26 cellular contexts compared by ENCODE assay signal in genomic region chr2:221673248-221673647, GRCh38.
DNase-seq lines count a peak whose midpoint lies in the region; ATAC-seq, FAIRE-seq and TF ChIP-seq lines count a peak whose summit lies in the region.
"Had no signal": no experiment of that assay in that cellular context is flagged by ENCODE, and none has a peak within 500 bp of the region (broad histone marks: within the 10 kb centered on the region; RNA-seq: fewer than 3 reads in every experiment).

No MANE protein-coding gene starts in this region.

- no peak for FAIRE-seq in A549 (lab: Jason Lieb, UNC)
- no peak for FAIRE-seq in bronchial epithelial cell (lab: Jason Lieb, UNC)
- FAIRE-seq: GM12891, GM18507 had no signal

- 33% methylated on average over 1 of the region's 1 CpG for WGBS in A549 (ENCODE audit: missing lambda C conversion rate)

- H3K4me2 ChIP-seq in A549 = no peak overlapping the region

- no peak for TF ChIP-seq RAD21 in A549 (conservative IDR thresholded peaks at IDR 0.05 in 1 of 2, IDR thresholded peaks at IDR 0.05 in 1 of 2)

- H3K4me3 ChIP-seq in A549 = no peak overlapping the region
- no peak overlapping the region for H3K4me3 ChIP-seq in bronchial epithelial cell (ENCODE audit: low read depth, low read length)
- H3K4me3 ChIP-seq in vagina = no peak overlapping the region
- H3K4me3 ChIP-seq: SK-N-MC had no signal

- H3K9me3 ChIP-seq in A549 (no peaks in the 10 kb centered on the region), vagina (no peaks in the 10 kb centered on the region)
- H3K9me3 ChIP-seq: BE2C, Caco-2 had no signal

- CTCF ChIA-PET in A549 (lab: Yijun Ruan, JAX) = no interaction called here

- POLR2A ChIA-PET in A549 (lab: Yijun Ruan, JAX) = no interaction called here

- H3K27me3 ChIP-seq in bronchial epithelial cell (ENCODE audit: control insufficient read depth, insufficient read depth, low read length) (no peaks in the 10 kb centered on the region), vagina (no peaks in the 10 kb centered on the region)
- H3K27me3 ChIP-seq: BE2C had no signal

- no peak for TF ChIP-seq EP300 in A549 (IDR thresholded peaks at IDR 0.05)

- no peak for ATAC-seq in A549
- no peak for ATAC-seq in HG03520 (IDR thresholded peaks at IDR 0.05; ENCODE audit: unreplicated experiment)
- ATAC-seq: Panc1 had no signal

- TF ChIP-seq CTCF in A549 (IDR thresholded peaks at IDR 0.05) = no peak
- no peak for TF ChIP-seq CTCF in bronchial epithelial cell (IDR thresholded peaks at IDR 0.05; ENCODE audit: insufficient read depth, low read length, severe bottlenecking)
- TF ChIP-seq CTCF in vagina (IDR thresholded peaks at IDR 0.05) = no peak

- H3K4me1 ChIP-seq in A549 = no peaks in the 10 kb centered on the region
- H3K4me1 ChIP-seq in vagina = no peaks in the 10 kb centered on the region
- H3K4me1 ChIP-seq: BE2C, Caco-2 had no signal

- no peak overlapping the region for H3K27ac ChIP-seq in A549
- H3K27ac ChIP-seq in vagina = no peak overlapping the region
- H3K27ac ChIP-seq: SK-N-MC had no signal

- no peaks in the 10 kb centered on the region for H3K36me3 ChIP-seq in bronchial epithelial cell (ENCODE audit: control insufficient read depth, insufficient read depth, low read length)
- no peaks in the 10 kb centered on the region for H3K36me3 ChIP-seq in vagina
- H3K36me3 ChIP-seq: BE2C had no signal

- intact Hi-C loops in vagina (cut with DNase I) = no loop called here

- DNase-seq in A549 (ENCODE audit: low read depth in 1 of 2, low spot score in 1 of 2) (no peak), M059J (ENCODE audit: low read depth) (peak; percentile 52), bronchial epithelial cell (ENCODE audit: low read depth) (peak; percentile 87), iris pigment epithelial cell (ENCODE audit: low read depth) (peak; percentile 5), H4 (ENCODE audit: low spot score) (no peak), vagina (ENCODE audit: extremely low spot score in 2 of 2) (no peak)
- no peak for DNase-seq in stimulated activated CD4-positive, alpha-beta T cell treated with anti-CD3 and anti-CD28 coated beads, Interleukin-1b, Interleukin-23, amount 100 ng/mL, for 48 hours
- DNase-seq: 8988T; BE2C; Caco-2; CD4-positive, alpha-beta T cell; DMS153; H7; Karpas-422; MM.1S; NCI-H1092 treated with DMSO at 0.1 percent for 48 hours; NCI-H146; NCI-H2029 treated with DMSO at 0.1 percent for 48 hours; NCI-H2171; NCI-H526; SHP77 had no signal

- no peak for TF ChIP-seq POLR2A in A549 (IDR thresholded peaks at IDR 0.05; ENCODE audit: low read length)
- TF ChIP-seq POLR2A in vagina (IDR thresholded peaks at IDR 0.05) = no peak

TF ChIP-seq in A549, 52 proteins besides CTCF, POLR2A, EP300 and RAD21:
- TF ChIP-seq CEBPB (IDR thresholded peaks at IDR 0.05) = no peak
- TF ChIP-seq HEYL (CRISPR knock-in tag; IDR thresholded peaks at IDR 0.05) = no peak
- TF ChIP-seq ZFP36 (IDR thresholded peaks at IDR 0.05; ENCODE audit: borderline replicate concordance, partially characterized antibody) = peak; percentile 18

Comparison
In these comparisons a context has a peak if more than half of its experiments do, and no peak if none do; other contexts are left out.
1. DNase-seq: peak in M059J (single experiment), bronchial epithelial cell (single experiment) and iris pigment epithelial cell (single experiment); none in A549 (0 of 2), H4 (single experiment), stimulated activated CD4-positive, alpha-beta T cell treated with anti-CD3 and anti-CD28 coated beads, Interleukin-1b, Interleukin-23, amount 100 ng/mL, for 48 hours (single experiment) and vagina (0 of 2).